Comparison of ENCODE assay signal across 11 cellular contexts in the genomic region with DNA sequence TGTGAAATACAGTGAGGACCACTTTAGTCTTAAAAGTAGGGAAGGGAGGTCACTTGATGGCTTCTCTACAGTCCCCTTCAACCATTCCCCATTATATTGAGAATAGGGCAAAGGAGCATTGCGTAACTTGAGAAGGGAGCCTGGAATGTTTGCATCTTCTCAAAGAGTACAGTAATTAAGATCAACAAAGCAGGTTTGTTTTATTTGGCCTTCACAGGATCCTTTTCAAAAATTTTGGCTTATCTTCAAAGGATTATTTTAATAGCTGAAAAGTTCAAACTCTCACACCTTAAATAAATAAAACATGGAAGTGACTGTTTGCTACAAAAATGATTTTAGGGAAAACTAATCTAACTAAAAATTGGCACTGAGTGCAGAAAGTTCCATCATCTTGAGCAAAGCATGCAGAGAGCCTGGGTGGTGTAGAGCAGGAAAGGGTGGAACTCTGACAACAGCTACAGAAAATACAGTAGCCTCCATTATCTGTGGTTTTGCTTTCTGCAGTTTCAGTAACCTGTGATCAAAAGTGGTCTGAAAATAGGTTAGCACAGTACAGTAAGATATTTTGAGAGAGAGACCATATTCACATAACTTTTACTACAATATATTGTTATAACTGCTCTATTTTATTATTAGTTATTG.
DNase-seq lines count a peak whose midpoint lies in the region; ATAC-seq and TF ChIP-seq lines count a peak whose summit lies in the region.
"Had no signal": no experiment of that assay in that cellular context is flagged by ENCODE, and none has a peak within 500 bp of the region (broad histone marks: within the 10 kb centered on the region; RNA-seq: fewer than 3 reads in every experiment).

No MANE protein-coding gene starts in this region.

- H3K9ac ChIP-seq in MM.1S (ENCODE audit: low read length) = no peak overlapping the region

- H3K27me3 Mint-ChIP-seq in immature natural killer cell (ENCODE audit: low read depth in 3 of 3) = peaks cover 0 to 4% (median 3%) of the 10 kb centered on the region in 3 donors

- no peak for TF ChIP-seq CTCF in MM.1S (IDR thresholded peaks at IDR 0.05; ENCODE audit: low read length)
- TF ChIP-seq CTCF in tibial artery (IDR thresholded peaks at IDR 0.05) = no peak
- TF ChIP-seq CTCF in thyroid gland (IDR thresholded peaks at IDR 0.05) = no peak

- H3K27ac Mint-ChIP-seq in immature natural killer cell = no peak overlapping the region

- H3K4me3 ChIP-seq in MM.1S (ENCODE audit: low read length) (no peak overlapping the region), tibial artery (no peak overlapping the region), thyroid gland (replicated peaks in 1 of 3) (no peak overlapping the region)
- H3K4me3 ChIP-seq: ascending aorta, skin epidermis had no signal

- no peaks in the 10 kb centered on the region for H3K79me2 ChIP-seq in MM.1S (ENCODE audit: low read length)

- H3K36me3 Mint-ChIP-seq in immature natural killer cell = peaks cover 0 to 3% (median 0%) of the 10 kb centered on the region in 3 donors

- H3K36me3 ChIP-seq in MM.1S (replicated peaks; ENCODE audit: insufficient read depth, low read length) = no peaks in the 10 kb centered on the region
- H3K36me3 ChIP-seq in tibial artery = no peaks in the 10 kb centered on the region
- no peaks in the 10 kb centered on the region for H3K36me3 ChIP-seq in thyroid gland
- H3K36me3 ChIP-seq: ascending aorta had no signal

- H3K9me2 ChIP-seq in MM.1S (replicated peaks; ENCODE audit: insufficient read depth, low read length) = no peaks in the 10 kb centered on the region

- intact Hi-C loops in tibial artery (cut with DNase I; ENCODE audit: low total_unique reads) (no loop called here), thyroid gland (cut with DNase I) (no loop called here), posterior vena cava (cut with DNase I) (no loop called here)

- ATAC-seq in GM18868 (IDR thresholded peaks at IDR 0.05; ENCODE audit: unreplicated experiment) = peak; percentile 91
- ATAC-seq in GM21786 (IDR thresholded peaks at IDR 0.05; ENCODE audit: unreplicated experiment) = peak; percentile 93

- peak overlapping the region; percentile 1; the same call in 1 of the 2 replicates for H3K4me2 ChIP-seq in MM.1S (ENCODE audit: low read depth, low read length)

- H3K4me1 ChIP-seq in MM.1S (ENCODE audit: low read length) (peaks cover 14% of the 10 kb centered on the region), tibial artery (no peaks in the 10 kb centered on the region), thyroid gland (peaks cover 8 to 10% of the 10 kb centered on the region in 2 donors)
- H3K4me1 ChIP-seq: ascending aorta had no signal

- H3K4me3 Mint-ChIP-seq in immature natural killer cell = peak overlapping the region in 3 of 5 donors; percentile 22 to 58 (median 54)

- H3K27ac ChIP-seq in MM.1S (ENCODE audit: low read length) = no peak overlapping the region
- no peak overlapping the region for H3K27ac ChIP-seq in tibial artery
- H3K27ac ChIP-seq in thyroid gland = no peak overlapping the region
- H3K27ac ChIP-seq: ascending aorta had no signal

- H3K4me1 Mint-ChIP-seq in immature natural killer cell = peaks cover 32 to 34% of the 10 kb centered on the region in 2 donors

- no peaks in the 10 kb centered on the region for H3F3A ChIP-seq in MM.1S (ENCODE audit: insufficient read depth, low read length)

- peak; percentile 77 for DNase-seq in MM.1S
- peak in 2 of 3 donors; percentile 8 for DNase-seq in immature natural killer cell
- DNase-seq in tibial artery = no peak
- no peak for DNase-seq in thyroid gland
- DNase-seq in stimulated activated CD4-positive, alpha-beta T cell treated with anti-CD3 and anti-CD28 coated beads, Interleukin-1b, Interleukin-23, amount 100 ng/mL, for 48 hours = no peak
- no peak for DNase-seq in posterior vena cava (ENCODE audit: low spot score)
- DNase-seq: T-helper 9 cell had no signal

- peaks cover 0 to 5% (median 0%) of the 10 kb centered on the region in 6 donors for H3K9me3 Mint-ChIP-seq in immature natural killer cell

- no peak for TF ChIP-seq POLR2A in thyroid gland (IDR thresholded peaks at IDR 0.05)

- H3K27me3 ChIP-seq in MM.1S (replicated peaks; ENCODE audit: insufficient read depth, low read length) = no peaks in the 10 kb centered on the region
- H3K27me3 ChIP-seq in tibial artery = no peaks in the 10 kb centered on the region
- H3K27me3 ChIP-seq in thyroid gland = no peaks in the 10 kb centered on the region
- H3K27me3 ChIP-seq: ascending aorta had no signal

- H2AFZ ChIP-seq in MM.1S (ENCODE audit: low read length) = no peak overlapping the region

- no peaks in the 10 kb centered on the region for H4K20me1 ChIP-seq in MM.1S (ENCODE audit: insufficient read depth, low read length)

- H3K9me3 ChIP-seq in MM.1S (replicated peaks; ENCODE audit: insufficient read depth, low read length) (no peaks in the 10 kb centered on the region), tibial artery (no peaks in the 10 kb centered on the region), thyroid gland (no peaks in the 10 kb centered on the region)
- H3K9me3 ChIP-seq: ascending aorta had no signal

- WGBS in thyroid gland, 2 donors = 61 to 62% methylated on average over 1 of the region's 1 CpG

Comparison
In these comparisons a context has a peak if more than half of its experiments do, and no peak if none do; other contexts are left out.
1. DNase-seq: peak in MM.1S (single experiment) and immature natural killer cell (2 of 3); none in tibial artery (0 of 2), thyroid gland (0 of 2), stimulated activated CD4-positive, alpha-beta T cell treated with anti-CD3 and anti-CD28 coated beads, Interleukin-1b, Interleukin-23, amount 100 ng/mL, for 48 hours (single experiment) and posterior vena cava (single experiment).